In the genomic region with DNA sequence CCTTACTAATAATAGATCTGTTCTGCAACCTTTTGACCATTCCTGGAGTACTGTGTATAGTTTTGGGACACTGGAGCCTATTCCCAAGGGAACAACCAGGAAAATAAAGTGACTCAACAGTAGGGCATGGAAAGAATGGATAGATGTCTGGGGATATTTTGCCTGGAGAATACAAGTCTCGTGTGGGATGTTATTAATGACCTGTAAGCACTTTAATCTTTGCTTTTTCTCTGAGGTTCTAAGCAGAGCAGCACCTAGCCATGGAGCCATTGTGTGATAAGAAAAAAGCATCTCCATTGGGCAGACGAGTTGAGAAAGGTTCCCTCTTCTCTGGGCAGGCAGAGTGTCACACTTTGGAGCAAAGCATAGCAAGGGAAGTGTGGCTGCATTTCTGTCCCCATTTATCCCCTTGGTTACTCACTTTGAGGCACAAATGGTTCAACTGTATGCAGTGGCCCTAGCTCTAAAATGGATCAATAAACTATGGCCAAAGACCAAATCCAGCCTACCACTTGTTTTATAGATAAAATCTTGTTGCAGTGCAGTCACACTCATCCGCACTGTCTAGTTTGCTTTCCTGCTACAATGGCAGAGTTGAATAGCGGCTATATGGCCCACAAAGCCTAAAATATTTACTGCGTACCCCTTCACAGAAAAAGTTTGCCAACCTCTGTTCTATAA, we compare ENCODE assay signal across 17 cellular contexts. TPM values are rescaled to one million over a fixed set of nuclear protein-coding genes. Genes with fewer than 3 reads are reported as not detected.
A peak's percentile ranks its signal among the peaks of the same experiment; 100 is the strongest.
DNase-seq lines count a peak whose midpoint lies in the region; ATAC-seq and TF ChIP-seq lines count a peak whose summit lies in the region.
"Had no signal": no experiment of that assay in that cellular context is flagged by ENCODE, and none has a peak within 500 bp of the region (broad histone marks: within the 10 kb centered on the region; RNA-seq: fewer than 3 reads in every experiment).

No MANE protein-coding gene starts in this region.

- in situ Hi-C loops in GM13977 (cut with MboI; ENCODE audit: low pct_unique_long_range_greater_than_20kb, low sequenced_read_pairs, unreplicated experiment), result no loop called here

- DNase-seq in H4 (ENCODE audit: low spot score) (peak; percentile 21), SW480 (ENCODE audit: low spot score) (peak; percentile 35), fibroblast of the aortic adventitia (ENCODE audit: low read depth) (peak; percentile 77), skeletal muscle cell (ENCODE audit: low read depth) (peak; percentile 8), lower leg skin (ENCODE audit: low spot score in 2 of 2) (no peak), HUDEP-2 (lab: John Stamatoyannopoulos, UW; ENCODE audit: unreplicated experiment in 76 of 76) (no peak), GM13977 (ENCODE audit: low spot score) (no peak)
- DNase-seq: activated CD4-positive, alpha-beta memory T cell treated with anti-CD3 and anti-CD28 coated beads, Interleukin-2, amount 10 ng/mL, durations not matched to agents 7 days and 5 days; amniotic stem cell; CD8-positive, alpha-beta memory T cell; gastrocnemius medialis; GDM1; NK-92 treated with Interleukin-12 subunit alpha and Interleukin-12 subunit beta, amount 100 ng/mL, for 24 hours; stimulated activated CD4-positive, alpha-beta T cell treated with anti-CD3 and anti-CD28 coated beads, Interleukin-4, amount 100 ng/mL, for 1 hour; upper lobe of left lung had no signal

- H3K4me3 ChIP-seq in fibroblast of the aortic adventitia (ENCODE audit: low read depth, low read length) (no peak overlapping the region), skeletal muscle cell (ENCODE audit: low read depth, low read length) (no peak overlapping the region), lower leg skin (ENCODE audit: low read depth, poor library complexity, severe bottlenecking) (no peak overlapping the region)
- H3K4me3 ChIP-seq: coronary artery, gastrocnemius medialis, upper lobe of left lung had no signal

- intact Hi-C loops in lower leg skin (cut with DNase I; ENCODE audit: low total_unique reads), result no loop called here

- 54 to 79% methylated on average over 5 of the region's 5 CpGs for WGBS in lower leg skin, 2 donors

- TF ChIP-seq POLR2A in lower leg skin (IDR thresholded peaks at IDR 0.05), result no peak

- ATAC-seq in GM19455 (IDR thresholded peaks at IDR 0.05; ENCODE audit: unreplicated experiment), result no peak
- ATAC-seq: gastrocnemius medialis had no signal

- TF ChIP-seq CTCF in fibroblast of the aortic adventitia (IDR thresholded peaks at IDR 0.05; ENCODE audit: insufficient read depth, low read length), result no peak
- no peak for TF ChIP-seq CTCF in lower leg skin (IDR thresholded peaks at IDR 0.05)
- no peak for TF ChIP-seq CTCF in GM13977 (IDR thresholded peaks at IDR 0.05; ENCODE audit: extremely low read depth, insufficient read depth, missing control alignments)

RNA-seq across cellular contexts. Expression of a gene that starts 21.0 kb away (rescaled TPM):
- 22.2 and 26.6 TPM in 2 replicates for total RNA-seq in H4 (2014; rRNA removed; shearing (Covaris generic))
- total RNA-seq in fibroblast of the aortic adventitia (ENCODE audit: low replicate concordance), result 25.1 and 40.6 TPM in 2 replicates
- 10 to 100 TPM in 1 of 4 donors, 1 to 10 TPM in 3; 3.0 to 13.4 (median 8.3) TPM for total RNA-seq in lower leg skin

Comparison
In these comparisons a context has a peak if more than half of its experiments do, and no peak if none do; other contexts are left out.
1. DNase-seq: peak in H4 (single experiment), SW480 (single experiment), fibroblast of the aortic adventitia (single experiment) and skeletal muscle cell (single experiment); none in lower leg skin (0 of 2), HUDEP-2 (0 of 76) and GM13977 (single experiment).